Comparison of ENCODE assay signal across 1 cellular context in genomic region chr2:131543385-131543891, GRCh38.
A peak's percentile ranks its signal among the peaks of the same experiment; 100 is the strongest.
TF ChIP-seq lines count a peak whose summit lies in the region.

No MANE protein-coding gene starts in this region.

TF ChIP-seq in K562, 482 proteins besides CTCF, POLR2A, EP300 and RAD21 (continued from another document):
- TF ChIP-seq CUX1 (CRISPR knock-in tag; IDR thresholded peaks at IDR 0.05) = no peak
- TF ChIP-seq ELK1 (CRISPR knock-in tag; IDR thresholded peaks at IDR 0.05) = no peak
- 0 out of 2 replicates have a peak, but pooled peaks have one; percentile 39 for TF ChIP-seq ZNF589 (CRISPR knock-in tag; IDR thresholded peaks at IDR 0.05; ENCODE audit: low read depth)
- peak; percentile 54; the same call in 1 of the 2 replicates for TF ChIP-seq SUPT5H (IDR thresholded peaks at IDR 0.05)
